In the genomic region with DNA sequence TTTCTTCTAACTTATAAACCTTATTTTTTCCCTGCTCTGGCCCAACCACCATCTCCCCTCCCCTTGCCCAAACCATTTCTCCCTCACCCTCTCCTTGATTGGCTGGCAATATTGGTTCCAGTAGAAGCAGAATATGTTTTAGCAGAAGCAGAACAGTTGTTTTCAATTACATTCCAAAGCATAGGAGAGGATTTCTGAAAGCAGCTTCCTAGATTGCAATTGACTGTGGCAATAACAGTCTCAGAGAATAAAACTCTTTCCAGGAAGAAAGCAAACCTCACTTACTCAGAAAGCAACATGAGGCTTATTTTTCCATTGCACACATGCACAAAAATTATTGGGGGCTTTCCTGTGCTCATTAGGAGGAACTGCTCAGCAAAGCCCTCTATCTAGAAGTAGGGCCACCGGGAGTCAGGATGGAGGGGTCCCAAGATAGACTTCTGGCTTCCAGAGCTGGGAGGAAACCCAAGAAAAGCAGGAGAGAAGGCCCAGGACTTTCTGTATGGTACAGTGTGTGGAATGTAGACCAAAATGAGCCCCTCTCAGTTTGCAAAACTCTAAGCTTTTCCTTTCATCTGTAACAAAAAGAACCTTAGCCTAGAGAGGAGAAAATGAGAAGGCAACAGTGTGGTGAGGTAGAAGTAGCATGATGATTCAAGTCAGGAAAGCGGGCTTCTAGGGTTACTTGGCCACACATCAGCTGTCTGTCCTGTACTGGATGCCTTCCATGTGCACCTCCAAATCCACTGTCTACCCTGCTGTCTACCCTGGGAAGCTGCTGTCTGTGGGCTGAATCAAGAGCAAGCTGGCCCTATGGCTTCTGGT, we compare ENCODE assay signal across 11 cellular contexts.
DNase-seq lines count a peak whose midpoint lies in the region; ATAC-seq and TF ChIP-seq lines count a peak whose summit lies in the region.
"Had no signal": no experiment of that assay in that cellular context is flagged by ENCODE, and none has a peak within 500 bp of the region (broad histone marks: within the 10 kb centered on the region; RNA-seq: fewer than 3 reads in every experiment).

No MANE protein-coding gene starts in this region.

- H3K4me1 Mint-ChIP-seq in T-helper 1 cell treated with Interleukin-12 subunit alpha and Interleukin-12 subunit beta and Interleukin-4 antibody, amounts not matched to agents 30 μg/mL and 1 μg/mL, for 36 hours (ENCODE audit: low read depth) = peaks cover 41% of the 10 kb centered on the region
- H3K4me1 Mint-ChIP-seq in nephron = peaks cover 27% of the 10 kb centered on the region

- peaks cover 31% of the 10 kb centered on the region for H3K9me3 Mint-ChIP-seq in T-helper 1 cell treated with Interleukin-12 subunit alpha and Interleukin-12 subunit beta and Interleukin-4 antibody, amounts not matched to agents 30 μg/mL and 1 μg/mL, for 36 hours
- H3K9me3 Mint-ChIP-seq in nephron = peaks cover 14% of the 10 kb centered on the region
- H3K9me3 Mint-ChIP-seq: effector memory CD8-positive, alpha-beta T cell had no signal

- H3K36me3 Mint-ChIP-seq in T-helper 1 cell treated with Interleukin-12 subunit alpha and Interleukin-12 subunit beta and Interleukin-4 antibody, amounts not matched to agents 30 μg/mL and 1 μg/mL, for 36 hours (ENCODE audit: low read depth) = peaks cover 17% of the 10 kb centered on the region
- no peaks in the 10 kb centered on the region for H3K36me3 Mint-ChIP-seq in nephron (ENCODE audit: low read depth)

- no peaks in the 10 kb centered on the region for H3K27me3 ChIP-seq in BJ (ENCODE audit: control insufficient read depth, insufficient read depth, low read length)
- H3K27me3 ChIP-seq in adipocyte (replicated peaks; ENCODE audit: control insufficient read depth, insufficient read depth, low read length) = no peaks in the 10 kb centered on the region

- H3K27ac Mint-ChIP-seq in T-helper 1 cell treated with Interleukin-12 subunit alpha and Interleukin-12 subunit beta and Interleukin-4 antibody, amounts not matched to agents 30 μg/mL and 1 μg/mL, for 36 hours = peak overlapping the region; percentile 85
- H3K27ac Mint-ChIP-seq in nephron = peak overlapping the region; percentile 43 to 83 (median 81)

- no peaks in the 10 kb centered on the region for H3K36me3 ChIP-seq in BJ (ENCODE audit: control insufficient read depth, insufficient read depth, low read length)
- H3K36me3 ChIP-seq in adipocyte (ENCODE audit: control insufficient read depth, insufficient read depth, low read length, severe bottlenecking) = no peaks in the 10 kb centered on the region

- H3K9me3 ChIP-seq in adipocyte (ENCODE audit: control insufficient read depth, low read length) = no peaks in the 10 kb centered on the region

- TF ChIP-seq CTCF in BJ (IDR thresholded peaks at IDR 0.05; ENCODE audit: insufficient read depth, low read depth, low read length) = no peak
- TF ChIP-seq CTCF in nephron (IDR thresholded peaks at IDR 0.05; ENCODE audit: unreplicated experiment in 3 of 3) = no peak
- no peak for TF ChIP-seq CTCF in coronary artery (IDR thresholded peaks at IDR 0.05)

- H3K4me3 Mint-ChIP-seq in T-helper 1 cell treated with Interleukin-12 subunit alpha and Interleukin-12 subunit beta and Interleukin-4 antibody, amounts not matched to agents 30 μg/mL and 1 μg/mL, for 36 hours = peak overlapping the region; percentile 25
- no peak overlapping the region for H3K4me3 Mint-ChIP-seq in nephron
- H3K4me3 Mint-ChIP-seq: effector memory CD8-positive, alpha-beta T cell had no signal

- CTCF ChIA-PET in BJ (lab: Yijun Ruan, JAX) = no interaction called here

- H3K27me3 Mint-ChIP-seq in T-helper 1 cell treated with Interleukin-12 subunit alpha and Interleukin-12 subunit beta and Interleukin-4 antibody, amounts not matched to agents 30 μg/mL and 1 μg/mL, for 36 hours (ENCODE audit: low read depth) = peaks cover 24% of the 10 kb centered on the region
- no peaks in the 10 kb centered on the region for H3K27me3 Mint-ChIP-seq in nephron (ENCODE audit: low read depth)

- peaks cover 14% of the 10 kb centered on the region for H3K4me1 ChIP-seq in adipocyte (ENCODE audit: control insufficient read depth, insufficient read depth, low read length)

- ATAC-seq in HG03342 (IDR thresholded peaks at IDR 0.05; ENCODE audit: unreplicated experiment) = no peak
- ATAC-seq: effector memory CD8-positive, alpha-beta T cell had no signal

- no peak overlapping the region for H3K4me3 ChIP-seq in BJ (ENCODE audit: low read depth, low read length)
- H3K4me3 ChIP-seq in adipocyte (ENCODE audit: low read length) = no peak overlapping the region
- no peak overlapping the region for H3K4me3 ChIP-seq in coronary artery

- POLR2A ChIA-PET in BJ (lab: Charles Lee) = no interaction called here

- no peak overlapping the region for H3K9ac ChIP-seq in adipocyte (ENCODE audit: low read length)

- H3K27ac ChIP-seq in coronary artery = peak overlapping the region in 1 of 2 donors; percentile 28
- H3K27ac ChIP-seq: C4-2B, RWPE1 had no signal

- DNase-seq in BJ (ENCODE audit: low read depth) = peak; percentile 19
- peak; percentile 87 for DNase-seq in adipocyte (ENCODE audit: low read depth)
- DNase-seq in coronary artery (ENCODE audit: low spot score) = no peak
- no peak for DNase-seq in glomerular visceral epithelial cell (ENCODE audit: extremely low spot score)
- DNase-seq in MV-4-11 (lab: John Stamatoyannopoulos, UW) = no peak
- DNase-seq: effector memory CD8-positive, alpha-beta T cell had no signal

Comparison
In these comparisons a context has a peak if more than half of its experiments do, and no peak if none do; other contexts are left out.
1. DNase-seq: peak in BJ (single experiment) and adipocyte (single experiment); none in coronary artery (single experiment), glomerular visceral epithelial cell (single experiment) and MV-4-11 (single experiment).